Comparison of ENCODE assay signal across 36 cellular contexts in the genomic region with DNA sequence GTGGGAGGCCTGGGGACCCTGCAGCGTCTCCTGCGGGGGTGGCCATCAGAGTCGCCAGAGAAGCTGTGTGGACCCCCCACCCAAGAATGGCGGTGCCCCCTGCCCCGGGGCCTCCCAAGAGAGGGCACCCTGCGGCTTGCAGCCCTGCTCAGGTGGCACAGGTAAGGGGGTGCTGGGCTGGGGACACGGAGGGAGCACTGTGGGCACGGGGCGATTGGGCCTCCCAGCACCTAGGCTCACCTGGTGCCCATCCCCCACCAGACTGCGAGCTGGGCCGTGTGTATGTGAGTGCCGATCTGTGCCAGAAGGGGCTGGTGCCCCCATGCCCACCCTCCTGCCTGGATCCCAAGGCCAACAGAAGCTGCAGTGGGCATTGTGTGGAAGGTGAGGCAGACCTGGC. TPM values are rescaled to one million over a fixed set of nuclear protein-coding genes. Genes with fewer than 3 reads are reported as not detected.
"Had no signal": no experiment of that assay in that cellular context is flagged by ENCODE, and none has a peak within 500 bp of the region (broad histone marks: within the 10 kb centered on the region; RNA-seq: fewer than 3 reads in every experiment).

No MANE protein-coding gene starts in this region.

- H3K27me3 ChIP-seq: MG63 had no signal

- H3K36me3 ChIP-seq: MG63 had no signal

- H3K9me3 ChIP-seq: MG63 had no signal

- DNase-seq: Karpas-422, Kasumi-1, MG63, MM.1S, MV-4-11, NCI-H1048, NCI-H1092, NCI-H1092 treated with DMSO at 0.1 percent for 48 hours, NCI-H1105, NCI-H1105 treated with DMSO at 0.1 percent for 48 hours, NCI-H1417, NCI-H1417 treated with DMSO at 0.1 percent for 48 hours, NCI-H1436, NCI-H1436 treated with DMSO at 0.1 percent for 48 hours, NCI-H146, NCI-H1694, NCI-H1694 treated with DMSO at 0.1 percent for 48 hours, NCI-H187, NCI-H187 treated with DMSO at 0.1 percent for 48 hours, NCI-H1930, NCI-H2029, NCI-H2029 treated with DMSO at 0.1 percent for 48 hours, NCI-H2081, NCI-H2081 treated with DMSO at 0.1 percent for 48 hours, NCI-H2107, NCI-H2171, NCI-H2171 treated with DMSO at 0.1 percent for 48 hours, NCI-H2227 treated with DMSO at 0.1 percent for 48 hours, NCI-H226, NCI-H345, NCI-H446, NCI-H446 treated with DMSO at 0.1 percent for 48 hours, NCI-H510A, NCI-H510A treated with DMSO at 0.1 percent for 48 hours, NCI-H524 had no signal

- H3K4me3 ChIP-seq: MG63 had no signal

RNA-seq across cellular contexts. Expression of a gene that starts 29.6 kb away (rescaled TPM):
- total RNA-seq: LHCN-M2 had no signal
